In genomic region chr6:26047329-26047728, GRCh38 we compare ENCODE assay signal across 2 cellular contexts. TPM values are rescaled to one million over a fixed set of nuclear protein-coding genes. Genes with fewer than 3 reads are reported as not detected.
"Had no signal": no experiment of that assay in that cellular context is flagged by ENCODE, and none has a peak within 500 bp of the region (broad histone marks: within the 10 kb centered on the region; RNA-seq: fewer than 3 reads in every experiment).

No MANE protein-coding gene starts in this region.

RNA-seq across cellular contexts. Expression of gene HFE, which starts 39.9 kb away (rescaled TPM):
- total RNA-seq: PC-3 had no signal
- polyA plus RNA-seq: SK-N-SH had no signal
